In genomic region chr1:7962011-7962335, GRCh38 we compare ENCODE assay signal across 7 cellular contexts. TPM values are rescaled to one million over a fixed set of nuclear protein-coding genes. Genes with fewer than 3 reads are reported as not detected.
A peak's percentile ranks its signal among the peaks of the same experiment; 100 is the strongest.
DNase-seq lines count a peak whose midpoint lies in the region; ATAC-seq and TF ChIP-seq lines count a peak whose summit lies in the region.

No MANE protein-coding gene starts in this region.

- peak; percentile 19 for ATAC-seq in GM18502 (IDR thresholded peaks at IDR 0.05; ENCODE audit: poor library complexity, unreplicated experiment)
- ATAC-seq in HG02678 (IDR thresholded peaks at IDR 0.05; ENCODE audit: unreplicated experiment) = peak; percentile 2
- ATAC-seq in SK-N-SH treated with all-trans-retinoic acid at 6 μM for 48 hours = peak; percentile 4; the same call in 2 of the 3 replicates

- H3K4me3 ChIP-seq in fibroblast of mammary gland (ENCODE audit: control insufficient read depth, low read depth, low read length) = peak overlapping the region; percentile 93

- TF ChIP-seq CTCF in fibroblast of mammary gland (conservative IDR thresholded peaks at IDR 0.05; ENCODE audit: control insufficient read depth, insufficient read depth, low read depth, low read length) = no peak

- DNase-seq in fibroblast of mammary gland (ENCODE audit: low read depth) = no peak
- DNase-seq in renal cortical epithelial cell (ENCODE audit: low read depth) = peak; percentile 17
- no peak for DNase-seq in NCI-H187 treated with DMSO at 0.1 percent for 48 hours (lab: John Stamatoyannopoulos, UW)
- DNase-seq in anterior cingulate cortex (lab: John Stamatoyannopoulos, UW) = no peak

TF ChIP-seq in SK-N-SH treated with all-trans-retinoic acid at 6 μM for 48 hours, 23 proteins besides CTCF, POLR2A, EP300 and RAD21:
- TF ChIP-seq ZFP3 (CRISPR knock-in tag; IDR thresholded peaks at IDR 0.05) (no peak), POU6F1 (CRISPR knock-in tag; IDR thresholded peaks at IDR 0.05; ENCODE audit: borderline replicate concordance, low read depth) (no peak)

RNA-seq across cellular contexts. Expression of gene PARK7, which starts 0.5 kb away (rescaled TPM):
- 245 and 262 TPM in 2 replicates for total RNA-seq in renal cortical epithelial cell

RNA-seq across cellular contexts. Expression of gene TNFRSF9, which starts 21.3 kb away (rescaled TPM):
- 4.1 and 7.8 TPM in 2 replicates for total RNA-seq in renal cortical epithelial cell
